8 cellular contexts compared by ENCODE assay signal in genomic region chr3:184417619-184418327, GRCh38. TPM values are rescaled to one million over a fixed set of nuclear protein-coding genes. Genes with fewer than 3 reads are reported as not detected.
DNase-seq lines count a peak whose midpoint lies in the region; ATAC-seq and TF ChIP-seq lines count a peak whose summit lies in the region.

No MANE protein-coding gene starts in this region.

- no peaks in the 10 kb centered on the region for H4K20me1 ChIP-seq in smooth muscle cell (ENCODE audit: low read depth)

- peaks cover 8% of the 10 kb centered on the region for H3K4me1 Mint-ChIP-seq in T-helper 17 cell

- H3K4me1 ChIP-seq in right cardiac atrium (ENCODE audit: control insufficient read depth, insufficient read depth, low read length) (no peaks in the 10 kb centered on the region), smooth muscle cell (ENCODE audit: low read depth) (no peaks in the 10 kb centered on the region)

- WGBS in right cardiac atrium = 33% methylated on average over 13 of the region's 14 CpGs
- 38% methylated on average over 12 of the region's 14 CpGs for WGBS in smooth muscle cell (ENCODE audit: low lambda C conversion rate)

- no peak overlapping the region for H3K4me2 ChIP-seq in smooth muscle cell

- DNase-seq in GM10248 (ENCODE audit: extremely low spot score) (peak; percentile 83), NCI-H1417 treated with DMSO at 0.1 percent for 48 hours (lab: John Stamatoyannopoulos, UW) (peak; percentile 17), T-helper 17 cell (peak; percentile 36 to 57 (median 42)), amniotic epithelial cell (ENCODE audit: low read depth) (peak; percentile 51), right cardiac atrium (peak; percentile 62 to 85 (median 84)), smooth muscle cell (lab: John Stamatoyannopoulos, UW; ENCODE audit: unreplicated experiment) (peak; percentile 13)

- H3K27ac Mint-ChIP-seq in T-helper 17 cell = no peak overlapping the region

- H3K27me3 Mint-ChIP-seq in T-helper 17 cell = peaks cover 10% of the 10 kb centered on the region

- POLR2A ChIA-PET in GM10248 (lab: Yijun Ruan, JAX) = no interaction called here

- H3K27me3 ChIP-seq in right cardiac atrium (ENCODE audit: control insufficient read depth, insufficient read depth) (no peaks in the 10 kb centered on the region), smooth muscle cell (ENCODE audit: low read depth) (no peaks in the 10 kb centered on the region)

- CTCF ChIA-PET in GM10248 (lab: Yijun Ruan, JAX) = interaction anchor here (0.6 to 3.4 kb wide), 11 partner anchors 10 to 361 kb away, joined by 3 to 18 read pairs (median 4); no protein-coding TSS in a partner anchor

- H3K27ac ChIP-seq in right cardiac atrium (ENCODE audit: low read length) (no peak overlapping the region), smooth muscle cell (ENCODE audit: low read depth) (no peak overlapping the region)

- no peak overlapping the region for H2AFZ ChIP-seq in smooth muscle cell (ENCODE audit: low read depth)

- H3F3A ChIP-seq in smooth muscle cell (ENCODE audit: low read depth) = no peaks in the 10 kb centered on the region

- H3K36me3 ChIP-seq in smooth muscle cell (ENCODE audit: low read depth) = no peaks in the 10 kb centered on the region

- peak; percentile 77 for ATAC-seq in HG02623 (IDR thresholded peaks at IDR 0.05; ENCODE audit: unreplicated experiment)
- ATAC-seq in T-helper 17 cell = peak; percentile 99
- peak; percentile 85 to 92 for ATAC-seq in right cardiac atrium
- no peak for ATAC-seq in HG03469 (IDR thresholded peaks at IDR 0.05; ENCODE audit: unreplicated experiment)

- no peak overlapping the region for H3K9ac ChIP-seq in smooth muscle cell (ENCODE audit: low read depth)

- TF ChIP-seq CTCF in GM10248 (IDR thresholded peaks at IDR 0.05; ENCODE audit: control extremely low read depth, extremely low read depth, low read depth, missing control alignments) = peak; percentile 86
- peak; percentile 93 for TF ChIP-seq CTCF in smooth muscle cell (IDR thresholded peaks at IDR 0.05; ENCODE audit: borderline replicate concordance, insufficient read depth, poor library complexity, severe bottlenecking)

- H3K36me3 Mint-ChIP-seq in T-helper 17 cell (ENCODE audit: low read depth) = no peaks in the 10 kb centered on the region

- H3K79me2 ChIP-seq in smooth muscle cell (ENCODE audit: low read depth) = no peaks in the 10 kb centered on the region

- no peak overlapping the region for H3K4me3 ChIP-seq in right cardiac atrium (ENCODE audit: low read length)
- H3K4me3 ChIP-seq in smooth muscle cell = no peak overlapping the region

- intact Hi-C loops in right cardiac atrium (cut with DNase I) = loop anchor here in 3 of 4 donors (5.0 to 10.0 kb wide), 4 partner anchors 57 to 127 kb away; no protein-coding TSS in a partner anchor

- H3K9me3 ChIP-seq in T-helper 17 cell (ENCODE audit: control insufficient read depth, low read length, poor library complexity, severe bottlenecking) (no peaks in the 10 kb centered on the region), right cardiac atrium (ENCODE audit: control insufficient read depth, low read length) (no peaks in the 10 kb centered on the region), smooth muscle cell (replicated peaks; ENCODE audit: low read depth) (no peaks in the 10 kb centered on the region)

- no peak overlapping the region for H3K4me3 Mint-ChIP-seq in T-helper 17 cell

RNA-seq across cellular contexts. Expression of gene CHRD, which starts 37.9 kb away (rescaled TPM):
- total RNA-seq in T-helper 17 cell = not detected
- total RNA-seq in right cardiac atrium = 10 to 100 TPM in 3 of 4 donors, 1 to 10 TPM in 1; 8.6 to 11.3 (median 10.4) TPM
- 12.1 TPM for polyA plus RNA-seq in right cardiac atrium
- 1.5 and 7.1 TPM in 2 replicates for total RNA-seq in smooth muscle cell
- polyA plus RNA-seq in smooth muscle cell = 2.5 and 4.9 TPM in 2 replicates

RNA-seq across cellular contexts. Expression of gene THPO, which starts 39.8 kb away (rescaled TPM):
- not detected for total RNA-seq in T-helper 17 cell
- total RNA-seq in right cardiac atrium = under 1 TPM; 0.23 to 0.47 (median 0.29) TPM
- polyA plus RNA-seq in right cardiac atrium = 0.34 TPM
- 0.22 TPM in 1 of 2 replicates, not detected in the other for total RNA-seq in smooth muscle cell
- 0.45 TPM in 1 of 2 replicates, not detected in the other for polyA plus RNA-seq in smooth muscle cell

RNA-seq across cellular contexts. Expression of gene POLR2H, which starts 56.3 kb away (rescaled TPM):
- total RNA-seq in T-helper 17 cell (10 to 100 TPM; 28.6 to 38.3 TPM), right cardiac atrium (10 to 100 TPM; 24.4 to 32.9 (median 30.1) TPM), smooth muscle cell (87.0 and 154 TPM in 2 replicates)
- polyA plus RNA-seq in right cardiac atrium (37.6 TPM), smooth muscle cell (64.6 and 77.9 TPM in 2 replicates)

RNA-seq across cellular contexts. Expression of gene CLCN2, which starts 56.4 kb away (rescaled TPM):
- 1 to 10 TPM; 4.6 TPM for total RNA-seq in T-helper 17 cell
- 1 to 10 TPM; 2.0 to 4.9 (median 3.6) TPM for total RNA-seq in right cardiac atrium
- 2.7 TPM for polyA plus RNA-seq in right cardiac atrium
- 2.3 and 4.1 TPM in 2 replicates for total RNA-seq in smooth muscle cell
- 4.5 and 6.5 TPM in 2 replicates for polyA plus RNA-seq in smooth muscle cell

Comparison
In these comparisons a context has a peak if more than half of its experiments do, and no peak if none do; other contexts are left out.
1. DNase-seq: peak in every context shown above with its lines; median percentile 84 in right cardiac atrium; 83 in GM10248; 51 in amniotic epithelial cell; 42 in T-helper 17 cell; 17 in NCI-H1417 treated with DMSO at 0.1 percent for 48 hours; 13 in smooth muscle cell.